Comparison of ENCODE assay signal across 22 cellular contexts in genomic region chr1:59601811-59602210, GRCh38.
"Had no signal": no experiment of that assay in that cellular context is flagged by ENCODE, and none has a peak within 500 bp of the region (broad histone marks: within the 10 kb centered on the region; RNA-seq: fewer than 3 reads in every experiment).

No MANE protein-coding gene starts in this region.

- H3K4me3 ChIP-seq: colonic mucosa, heart left ventricle, lung, neural progenitor cell, right lobe of liver, tibial nerve, vagina had no signal

- H3K9me3 ChIP-seq: colonic mucosa, heart left ventricle, right lobe of liver, tibial nerve, vagina had no signal

- H3K27ac ChIP-seq: brain microvascular endothelial cell, colonic mucosa, epithelial cell of prostate, neural progenitor cell, right lobe of liver, tibial nerve, vagina had no signal

- DNase-seq: activated CD4-positive, alpha-beta T cell treated with anti-CD3 and anti-CD28 coated beads for 48 hours; activated CD8-positive, alpha-beta T cell treated with anti-CD3 and anti-CD28 coated beads for 36 hours; activated naive CD4-positive, alpha-beta T cell treated with Interleukin-2 at 50 U/mL for 16 hours; activated naive CD8-positive, alpha-beta T cell treated with anti-CD3 and anti-CD28 coated beads, Interleukin-2, amount 10 ng/mL, durations not matched to agents 7 days and 5 days; activated T-cell treated with anti-CD3 and anti-CD28 coated beads, Interleukin-2, amount 50 U/mL, for 1 hour; brain microvascular endothelial cell; colonic mucosa; kidney; midbrain; naive thymus-derived CD4-positive, alpha-beta T cell; stimulated activated CD4-positive, alpha-beta T cell treated with anti-CD3 and anti-CD28 coated beads, Interleukin-12 subunit alpha, Interleukin-12 subunit beta, amount 100 ng/mL, for 4 hours; stimulated activated CD4-positive, alpha-beta T cell treated with anti-CD3 and anti-CD28 coated beads, Interleukin-1b, Interleukin-23, amount 100 ng/mL, for 48 hours; stimulated activated CD8-positive, alpha-beta memory T cell treated with anti-CD3 and anti-CD28 coated beads, Interleukin-4, amount 100 ng/mL, for 48 hours; stimulated activated naive CD4-positive, alpha-beta T cell had no signal

- H3K9ac ChIP-seq: neural progenitor cell had no signal

- H3K4me1 ChIP-seq: colonic mucosa, right lobe of liver had no signal

- H3K36me3 ChIP-seq: brain microvascular endothelial cell, colonic mucosa, heart left ventricle, neural progenitor cell, right lobe of liver, tibial nerve, vagina had no signal

- H3K27me3 ChIP-seq: brain microvascular endothelial cell, colonic mucosa, heart left ventricle, neural progenitor cell, right lobe of liver, tibial nerve, vagina had no signal

- ATAC-seq: activated CD8-positive, alpha-beta T cell treated with anti-CD3 and anti-CD28 coated beads for 36 hours; left lobe of liver; naive thymus-derived CD4-positive, alpha-beta T cell had no signal

- H2AFZ ChIP-seq: neural progenitor cell had no signal

- H3K4me2 ChIP-seq: neural progenitor cell had no signal
